In the genomic region with DNA sequence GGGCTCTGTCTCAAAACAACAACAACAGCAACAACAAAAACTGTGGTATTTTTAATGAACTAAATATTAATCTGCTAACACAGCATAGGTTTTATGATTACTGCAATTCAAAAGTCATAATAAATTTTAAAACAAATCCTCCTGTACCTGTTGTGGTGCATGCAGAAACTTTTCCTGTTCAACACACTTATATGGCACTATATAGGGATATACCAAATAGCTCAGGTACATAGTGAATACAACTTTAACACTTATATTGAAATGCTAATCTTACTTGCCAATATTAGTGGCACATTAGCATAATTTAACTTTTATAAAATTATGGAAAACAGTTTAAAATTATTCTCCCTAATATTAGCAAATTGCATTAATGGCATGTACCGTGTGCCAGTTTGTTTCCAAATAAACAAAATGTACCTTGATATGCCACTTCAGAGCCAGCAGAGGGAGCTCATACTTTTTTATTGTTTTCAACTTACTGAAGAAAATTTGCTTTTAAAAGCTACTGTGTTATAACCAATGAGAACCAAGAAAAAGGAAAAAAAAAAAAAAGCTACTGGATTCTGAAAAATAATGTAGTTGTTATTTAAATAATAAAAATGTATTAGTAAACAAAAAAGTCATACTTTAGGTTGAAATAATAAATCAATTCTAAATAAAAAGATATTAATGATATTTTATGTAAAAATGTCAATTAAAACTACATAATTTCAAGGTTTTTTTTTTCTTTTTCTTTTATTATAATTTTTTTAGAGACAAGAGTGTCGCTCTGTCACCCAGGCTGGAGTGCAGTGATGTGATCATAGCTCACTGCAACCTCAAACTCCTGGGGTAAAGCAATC, we compare ENCODE assay signal across 8 cellular contexts. TPM values are rescaled to one million over a fixed set of nuclear protein-coding genes. Genes with fewer than 3 reads are reported as not detected.
A peak's percentile ranks its signal among the peaks of the same experiment; 100 is the strongest.
DNase-seq lines count a peak whose midpoint lies in the region; ATAC-seq and TF ChIP-seq lines count a peak whose summit lies in the region.

No MANE protein-coding gene starts in this region.

- H3K27ac ChIP-seq in CD4-positive, CD25-positive, alpha-beta regulatory T cell (ENCODE audit: insufficient read depth, low read length, poor library complexity, severe bottlenecking) = no peak overlapping the region
- H3K27ac ChIP-seq in lung (ENCODE audit: low read depth in 1 of 2, low read length in 1 of 2) = no peak overlapping the region

- H3K4me3 ChIP-seq in CD4-positive, CD25-positive, alpha-beta regulatory T cell (ENCODE audit: low read depth, low read length) = no peak overlapping the region
- H3K4me3 ChIP-seq in lung = no peak overlapping the region

- H3K4me3 Mint-ChIP-seq in CD4-positive, CD25-positive, alpha-beta regulatory T cell = no peak overlapping the region
- H3K4me3 Mint-ChIP-seq in activated CD4-positive, alpha-beta memory T cell treated with anti-CD3 and anti-CD28 coated beads for 36 hours = no peak overlapping the region

- H3K36me3 ChIP-seq in CD4-positive, CD25-positive, alpha-beta regulatory T cell (ENCODE audit: control insufficient read depth, insufficient read depth, low read length) = no peaks in the 10 kb centered on the region
- no peaks in the 10 kb centered on the region for H3K36me3 ChIP-seq in lung (ENCODE audit: control insufficient read depth in 2 of 2, insufficient read depth in 2 of 2, low read length in 2 of 2)

- no peaks in the 10 kb centered on the region for H3K4me1 ChIP-seq in CD4-positive, CD25-positive, alpha-beta regulatory T cell (ENCODE audit: control insufficient read depth, insufficient read depth, low read length, poor library complexity, severe bottlenecking)
- H3K4me1 ChIP-seq in lung (ENCODE audit: control insufficient read depth in 2 of 2, insufficient read depth in 2 of 2, low read length in 2 of 2) = peaks cover 0 to 2% of the 10 kb centered on the region in 2 donors

- intact Hi-C loops in activated CD4-positive, alpha-beta memory T cell treated with anti-CD3 and anti-CD28 coated beads for 36 hours (cut with micrococcal nuclease) = loop anchor here (1.0 to 10.0 kb wide), 5 partner anchors 27 to 941 kb away; no protein-coding TSS in a partner anchor

- H3K27me3 Mint-ChIP-seq in CD4-positive, CD25-positive, alpha-beta regulatory T cell = no peaks in the 10 kb centered on the region
- H3K27me3 Mint-ChIP-seq in activated CD4-positive, alpha-beta memory T cell treated with anti-CD3 and anti-CD28 coated beads for 36 hours = no peaks in the 10 kb centered on the region

- peak in 2 of 3 donors; percentile 48 to 72 for DNase-seq in CD4-positive, CD25-positive, alpha-beta regulatory T cell
- DNase-seq in NCI-H774 (lab: John Stamatoyannopoulos, UW) (peak; percentile 25), cerebellum (ENCODE audit: low spot score) (peak; percentile 35), lung (ENCODE audit: low spot score) (no peak)
- no peak for DNase-seq in activated CD4-positive, alpha-beta memory T cell treated with anti-CD3 and anti-CD28 coated beads for 36 hours

- H3K9me3 ChIP-seq in CD4-positive, CD25-positive, alpha-beta regulatory T cell (ENCODE audit: control insufficient read depth in 2 of 2, low read length in 2 of 2) = no peaks in the 10 kb centered on the region
- no peaks in the 10 kb centered on the region for H3K9me3 ChIP-seq in lung (ENCODE audit: control insufficient read depth in 2 of 2, insufficient read depth in 1 of 2, low read length in 1 of 2)

- 42 to 44% methylated on average over 2 of the region's 2 CpGs for WGBS in lung, 2 donors

- no peaks in the 10 kb centered on the region for H3K36me3 Mint-ChIP-seq in CD4-positive, CD25-positive, alpha-beta regulatory T cell
- no peaks in the 10 kb centered on the region for H3K36me3 Mint-ChIP-seq in activated CD4-positive, alpha-beta memory T cell treated with anti-CD3 and anti-CD28 coated beads for 36 hours

- no peaks in the 10 kb centered on the region for H3K9me3 Mint-ChIP-seq in CD4-positive, CD25-positive, alpha-beta regulatory T cell
- H3K9me3 Mint-ChIP-seq in activated CD4-positive, alpha-beta memory T cell treated with anti-CD3 and anti-CD28 coated beads for 36 hours = no peaks in the 10 kb centered on the region

- TF ChIP-seq CTCF in lung (IDR thresholded peaks at IDR 0.05; ENCODE audit: control extremely low read depth, extremely low read depth) = peak; percentile 78

- ATAC-seq in CD4-positive, CD25-positive, alpha-beta regulatory T cell (ENCODE audit: low read depth in 2 of 2) = peak in 1 of 2 donors; percentile 46
- ATAC-seq in GM18519 (IDR thresholded peaks at IDR 0.05; ENCODE audit: low FRiP score, unreplicated experiment) = peak; percentile 67
- ATAC-seq in HG03064 (IDR thresholded peaks at IDR 0.05; ENCODE audit: low read depth, unreplicated experiment) = peak; percentile 67
- ATAC-seq in lung (ENCODE audit: insufficient read depth, low FRiP score) = peak; percentile 53
- no peak for ATAC-seq in HG02970 (IDR thresholded peaks at IDR 0.05; ENCODE audit: low FRiP score, unreplicated experiment)

- H3K27ac Mint-ChIP-seq in CD4-positive, CD25-positive, alpha-beta regulatory T cell = no peak overlapping the region
- H3K27ac Mint-ChIP-seq in activated CD4-positive, alpha-beta memory T cell treated with anti-CD3 and anti-CD28 coated beads for 36 hours = no peak overlapping the region

- H3K4me1 Mint-ChIP-seq in CD4-positive, CD25-positive, alpha-beta regulatory T cell = peaks cover 0 to 5% (median 0%) of the 10 kb centered on the region in 4 donors
- peaks cover 22% of the 10 kb centered on the region for H3K4me1 Mint-ChIP-seq in activated CD4-positive, alpha-beta memory T cell treated with anti-CD3 and anti-CD28 coated beads for 36 hours (ENCODE audit: low read depth)

- POLR2A ChIA-PET in activated CD4-positive, alpha-beta memory T cell treated with anti-CD3 and anti-CD28 coated beads for 36 hours (lab: Charles Lee) = interaction anchor here (0.9 to 1.4 kb wide), 2 partner anchors 57 to 116 kb away, joined by 3 to 12 read pairs; a partner anchor contains a TSS

- CTCF ChIA-PET in activated CD4-positive, alpha-beta memory T cell treated with anti-CD3 and anti-CD28 coated beads for 36 hours (lab: Charles Lee) = interaction anchor here (0.6 to 5.6 kb wide), 49 partner anchors 9 to 942 kb away, joined by 3 to 244 read pairs (median 6); a partner anchor contains a TSS

- no peaks in the 10 kb centered on the region for H3K27me3 ChIP-seq in CD4-positive, CD25-positive, alpha-beta regulatory T cell (ENCODE audit: control insufficient read depth, insufficient read depth, low read length)
- H3K27me3 ChIP-seq in lung (ENCODE audit: control insufficient read depth, insufficient read depth) = no peaks in the 10 kb centered on the region

RNA-seq across cellular contexts. Expression of a gene that starts 18.0 kb away (rescaled TPM):
- 86.4 TPM for total RNA-seq in CD4-positive, CD25-positive, alpha-beta regulatory T cell
- 10 to 100 TPM; 10.6 to 17.6 (median 14.3) TPM for polyA plus RNA-seq in CD4-positive, CD25-positive, alpha-beta regulatory T cell
- total RNA-seq in cerebellum = 71.5 TPM
- 10 to 100 TPM; 30.5 to 91.8 TPM for total RNA-seq in lung
- 10 to 100 TPM; 12.9 to 34.0 TPM for polyA plus RNA-seq in lung
- total RNA-seq in activated CD4-positive, alpha-beta memory T cell treated with anti-CD3 and anti-CD28 coated beads for 36 hours = 10 to 100 TPM; 54.8 to 57.7 TPM

RNA-seq across cellular contexts. Expression of a gene that starts 56.9 kb away (rescaled TPM):
- 5.4 TPM for total RNA-seq in CD4-positive, CD25-positive, alpha-beta regulatory T cell
- polyA plus RNA-seq in CD4-positive, CD25-positive, alpha-beta regulatory T cell = 1 to 10 TPM; 2.9 to 4.8 (median 3.8) TPM
- 28.9 TPM for total RNA-seq in cerebellum
- 10 to 100 TPM; 29.2 to 38.4 TPM for total RNA-seq in lung
- 10 to 100 TPM; 14.0 to 17.2 TPM for polyA plus RNA-seq in lung
- 100 to 1,000 TPM; 175 to 178 TPM for total RNA-seq in activated CD4-positive, alpha-beta memory T cell treated with anti-CD3 and anti-CD28 coated beads for 36 hours

Comparison
In these comparisons a context has a peak if more than half of its experiments do, and no peak if none do; other contexts are left out.
1. DNase-seq: peak in CD4-positive, CD25-positive, alpha-beta regulatory T cell (2 of 3), NCI-H774 (single experiment) and cerebellum (single experiment); none in lung (single experiment) and activated CD4-positive, alpha-beta memory T cell treated with anti-CD3 and anti-CD28 coated beads for 36 hours (single experiment).